ENCODE assay signal across 9 cellular contexts in genomic region chr4:1233641-1234277, GRCh38. TPM values are rescaled to one million over a fixed set of nuclear protein-coding genes. Genes with fewer than 3 reads are reported as not detected.
DNase-seq lines count a peak whose midpoint lies in the region; ATAC-seq and TF ChIP-seq lines count a peak whose summit lies in the region.
"Had no signal": no experiment of that assay in that cellular context is flagged by ENCODE, and none has a peak within 500 bp of the region (broad histone marks: within the 10 kb centered on the region; RNA-seq: fewer than 3 reads in every experiment).

No MANE protein-coding gene starts in this region.

- H3K4me1 ChIP-seq in gastrocnemius medialis: peaks cover 0 to 21% of the 10 kb centered on the region in 2 donors

- H3K27me3 ChIP-seq in gastrocnemius medialis: no peaks in the 10 kb centered on the region

- peak; percentile 49 for TF ChIP-seq CTCF in HFF-Myc (IDR thresholded peaks at IDR 0.05; ENCODE audit: low read depth, low read length, missing control alignments)
- TF ChIP-seq CTCF in gastrocnemius medialis (IDR thresholded peaks at IDR 0.05 in 4 of 5, conservative IDR thresholded peaks at IDR 0.05 in 1 of 5): peak in 3 of 5 experiments; percentile 15 to 42 (median 22)

- no peak for ATAC-seq in central memory CD8-positive, alpha-beta T cell (replicated peaks; ENCODE audit: extremely low read depth, poor library complexity, severe bottlenecking)
- no peak for ATAC-seq in gastrocnemius medialis

- intact Hi-C loops in gastrocnemius medialis (cut with DNase I; ENCODE audit: low total_unique reads): no loop called here

- H3K9me3 Mint-ChIP-seq in central memory CD8-positive, alpha-beta T cell: no peaks in the 10 kb centered on the region

- no peak overlapping the region for H3K4me3 Mint-ChIP-seq in central memory CD8-positive, alpha-beta T cell

- no peak for DNase-seq in HFF-Myc (ENCODE audit: extremely low read depth, low read depth)
- DNase-seq in central memory CD8-positive, alpha-beta T cell (ENCODE audit: low spot score in 2 of 2): no peak
- DNase-seq in iris pigment epithelial cell (ENCODE audit: low read depth): peak; percentile 47
- DNase-seq in gastrocnemius medialis: no peak
- no peak for DNase-seq in islet precursor cell
- DNase-seq in NCI-H2107 (lab: John Stamatoyannopoulos, UW): no peak
- DNase-seq in NCI-H187 (lab: John Stamatoyannopoulos, UW): no peak
- no peak for DNase-seq in retina
- DNase-seq: NCI-H226 had no signal

- H3K27ac ChIP-seq in gastrocnemius medialis: no peak overlapping the region

- H3K4me3 ChIP-seq in HFF-Myc (replicated peaks; ENCODE audit: low read depth, low read length): no peak overlapping the region
- no peak overlapping the region for H3K4me3 ChIP-seq in gastrocnemius medialis

- H3K36me3 Mint-ChIP-seq in central memory CD8-positive, alpha-beta T cell (ENCODE audit: insufficient read depth): peaks cover 50% of the 10 kb centered on the region

- peaks cover 24% of the 10 kb centered on the region for H3K4me1 Mint-ChIP-seq in central memory CD8-positive, alpha-beta T cell

- no peaks in the 10 kb centered on the region for H3K27me3 Mint-ChIP-seq in central memory CD8-positive, alpha-beta T cell

- in situ Hi-C loops in gastrocnemius medialis (cut with MboI; ENCODE audit: low sequenced_read_pairs in 4 of 4): no loop called here

- no peaks in the 10 kb centered on the region for H3K9me3 ChIP-seq in gastrocnemius medialis

- H3K36me3 ChIP-seq in gastrocnemius medialis: peaks cover 0 to 56% of the 10 kb centered on the region in 2 donors

- H3K27ac Mint-ChIP-seq in central memory CD8-positive, alpha-beta T cell (ENCODE audit: low read depth): peak overlapping the region; percentile 53

- TF ChIP-seq POLR2A in gastrocnemius medialis (IDR thresholded peaks at IDR 0.05): no peak

RNA-seq across cellular contexts. Expression of gene CTBP1, which starts 15.2 kb away (rescaled TPM):
- 100 to 1,000 TPM; 126 to 224 (median 169) TPM for total RNA-seq in gastrocnemius medialis

RNA-seq across cellular contexts. Expression of gene MAEA, which starts 55.9 kb away (rescaled TPM):
- total RNA-seq in gastrocnemius medialis: 10 to 100 TPM; 30.0 to 42.7 (median 34.3) TPM
